Comparison of ENCODE assay signal across 18 cellular contexts in genomic region chr2:203061346-203061745, GRCh38. TPM values are rescaled to one million over a fixed set of nuclear protein-coding genes. Genes with fewer than 3 reads are reported as not detected.
DNase-seq lines count a peak whose midpoint lies in the region; ATAC-seq and TF ChIP-seq lines count a peak whose summit lies in the region.
"Had no signal": no experiment of that assay in that cellular context is flagged by ENCODE, and none has a peak within 500 bp of the region (broad histone marks: within the 10 kb centered on the region; RNA-seq: fewer than 3 reads in every experiment).

No MANE protein-coding gene starts in this region.

- H3K23ac ChIP-seq in mesendoderm (ENCODE audit: low read length), result no peak overlapping the region

- no peak for TF ChIP-seq POLR2A in erythroblast (IDR thresholded peaks at IDR 0.05; ENCODE audit: low read length)

- peaks cover 9% of the 10 kb centered on the region; the same call in 1 of the 2 replicates for H3K9me3 ChIP-seq in HUES64 (ENCODE audit: insufficient read depth, low read depth, low read length)
- peaks cover 36% of the 10 kb centered on the region for H3K9me3 ChIP-seq in endodermal cell (ENCODE audit: control insufficient read depth, low read length)
- H3K9me3 ChIP-seq: vagina had no signal

- H3K27ac Mint-ChIP-seq in endodermal cell, result peak overlapping the region; percentile 8
- H3K27ac Mint-ChIP-seq: activated CD4-positive, alpha-beta memory T cell treated with anti-CD3 and anti-CD28 coated beads for 36 hours had no signal

- peaks cover 2% of the 10 kb centered on the region for H3K4me1 Mint-ChIP-seq in endodermal cell

- ATAC-seq in HG02981 (IDR thresholded peaks at IDR 0.05; ENCODE audit: unreplicated experiment), result no peak
- ATAC-seq in GM21576 (IDR thresholded peaks at IDR 0.05; ENCODE audit: unreplicated experiment), result no peak

- H3K4me2 ChIP-seq in mesendoderm (ENCODE audit: low read length), result no peak overlapping the region
- H3K4me2 ChIP-seq: KMS-11 had no signal

- no peak overlapping the region for H3K18ac ChIP-seq in mesendoderm (ENCODE audit: low read length)

- H4K8ac ChIP-seq in mesendoderm (ENCODE audit: low read depth, low read length), result no peak overlapping the region

- H2AK5ac ChIP-seq in mesendoderm (ENCODE audit: low read length), result no peak overlapping the region

- H3K27me3 Mint-ChIP-seq in endodermal cell (ENCODE audit: insufficient read depth), result no peaks in the 10 kb centered on the region
- H3K27me3 Mint-ChIP-seq: activated CD4-positive, alpha-beta memory T cell treated with anti-CD3 and anti-CD28 coated beads for 36 hours had no signal

- H2BK15ac ChIP-seq in mesendoderm (replicated peaks; ENCODE audit: low read depth), result no peak overlapping the region

- peaks cover 15% of the 10 kb centered on the region; the same call in 1 of the 2 replicates for H3K4me1 ChIP-seq in HUES64 (ENCODE audit: insufficient read depth, low read length)
- H3K4me1 ChIP-seq in endodermal cell (ENCODE audit: control insufficient read depth, insufficient read depth, low read length), result no peaks in the 10 kb centered on the region
- H3K4me1 ChIP-seq in mesendoderm (ENCODE audit: control insufficient read depth, low read depth, low read length), result no peaks in the 10 kb centered on the region
- H3K4me1 ChIP-seq: vagina had no signal

- H3K56ac ChIP-seq in mesendoderm (ENCODE audit: low read length), result no peak overlapping the region

- H3K79me1 ChIP-seq in mesendoderm (ENCODE audit: low read length), result no peaks in the 10 kb centered on the region

- no peak overlapping the region for H3K9ac ChIP-seq in HUES64 (ENCODE audit: low read depth, low read length)
- no peak overlapping the region for H3K9ac ChIP-seq in endodermal cell (ENCODE audit: extremely low read depth, low read length, poor library complexity, severe bottlenecking)
- no peak overlapping the region for H3K9ac ChIP-seq in mesendoderm (ENCODE audit: low read length)
- H3K9ac ChIP-seq: KMS-11 had no signal

- H3K36me3 ChIP-seq in HUES64 (ENCODE audit: insufficient read depth, low read length), result peaks cover 14% of the 10 kb centered on the region; the same call in 1 of the 2 replicates
- peaks cover 79% of the 10 kb centered on the region for H3K36me3 ChIP-seq in endodermal cell (ENCODE audit: control insufficient read depth, insufficient read depth, low read length)
- no peaks in the 10 kb centered on the region for H3K36me3 ChIP-seq in mesendoderm (ENCODE audit: control insufficient read depth, insufficient read depth, low read length)

- peaks cover 26% of the 10 kb centered on the region for H3K9me3 Mint-ChIP-seq in endodermal cell
- H3K9me3 Mint-ChIP-seq: activated CD4-positive, alpha-beta memory T cell treated with anti-CD3 and anti-CD28 coated beads for 36 hours had no signal

- WGBS in HUES64, result 68% methylated on average over 2 of the region's 4 CpGs
- 60 to 83% methylated on average over 1 to 4 of the region's 4 CpGs for WGBS in endodermal cell (ENCODE audit: insufficient coverage in 1 of 2, insufficient read length in 1 of 2), 2 experiments
- WGBS in mesendoderm (ENCODE audit: extremely low coverage, insufficient coverage, low lambda C conversion rate), result no CpG with 5 or more reads among the region's 4 CpGs

- H2BK5ac ChIP-seq in mesendoderm (ENCODE audit: low read length), result no peak overlapping the region

- H3K27me3 ChIP-seq in HUES64 (ENCODE audit: insufficient read depth, low read length) (no peaks in the 10 kb centered on the region), endodermal cell (ENCODE audit: control insufficient read depth, insufficient read depth, low read length, poor library complexity, severe bottlenecking) (no peaks in the 10 kb centered on the region), mesendoderm (ENCODE audit: insufficient read depth, low read length, poor library complexity) (no peaks in the 10 kb centered on the region)
- H3K27me3 ChIP-seq: vagina had no signal

- no peak overlapping the region for H2BK120ac ChIP-seq in mesendoderm (ENCODE audit: low read depth, low read length)

- H3K4ac ChIP-seq in mesendoderm (ENCODE audit: low read depth, low read length), result no peak overlapping the region

- H3K79me2 ChIP-seq in mesendoderm (ENCODE audit: control insufficient read depth, insufficient read depth, low read length), result no peaks in the 10 kb centered on the region

- H4K5ac ChIP-seq in mesendoderm (ENCODE audit: low read length), result no peak overlapping the region

- H3K27ac ChIP-seq in HUES64 (ENCODE audit: low read depth, low read length), result peak overlapping the region; percentile 66
- no peak overlapping the region for H3K27ac ChIP-seq in endodermal cell (ENCODE audit: low read depth, low read length)
- no peak overlapping the region for H3K27ac ChIP-seq in mesendoderm (ENCODE audit: low read depth, low read length)
- H3K27ac ChIP-seq: coronary artery, KMS-11, vagina had no signal

- no peak overlapping the region for H3K4me3 Mint-ChIP-seq in endodermal cell
- H3K4me3 Mint-ChIP-seq: activated CD4-positive, alpha-beta memory T cell treated with anti-CD3 and anti-CD28 coated beads for 36 hours had no signal

- no peak for TF ChIP-seq CTCF in endodermal cell (conservative IDR thresholded peaks at IDR 0.05)

- H3K4me3 ChIP-seq in HUES64 (ENCODE audit: low read length), result no peak overlapping the region
- H3K4me3 ChIP-seq in endodermal cell (ENCODE audit: low read length), result no peak overlapping the region
- H3K4me3 ChIP-seq in mesendoderm (ENCODE audit: low read length), result no peak overlapping the region
- H3K4me3 ChIP-seq: coronary artery, vagina had no signal

- peaks cover 53% of the 10 kb centered on the region for H3K36me3 Mint-ChIP-seq in endodermal cell (ENCODE audit: low read depth)

- DNase-seq in AG08396 (ENCODE audit: low spot score), result peak; percentile 27
- no peak for DNase-seq in endodermal cell
- peak; percentile 96 for DNase-seq in mesendoderm
- no peak for DNase-seq in dermis blood vessel endothelial cell
- DNase-seq in erythroblast (lab: John Stamatoyannopoulos, UW), result no peak
- DNase-seq: activated CD4-positive, alpha-beta memory T cell treated with anti-CD3 and anti-CD28 coated beads for 36 hours; activated naive CD4-positive, alpha-beta T cell; GF-D8; hypothalamus; OCI-M1; stimulated activated CD8-positive, alpha-beta memory T cell treated with anti-CD3 and anti-CD28 coated beads, Interleukin-4, amount 100 ng/mL, for 48 hours; T-helper 2 cell had no signal

RNA-seq across cellular contexts. Expression of gene NBEAL1, which starts 46.7 kb away (rescaled TPM):
- polyA plus RNA-seq in HUES64 (2013, experiment 1 of 2), result 4.4 TPM
- polyA plus RNA-seq in HUES64 (2013, experiment 2 of 2), result 5.1 TPM
- total RNA-seq in endodermal cell, result 10 to 100 TPM; 18.2 to 20.1 TPM
- 5.2 TPM for polyA plus RNA-seq in endodermal cell (2013, experiment 1 of 2)
- 7.0 TPM for polyA plus RNA-seq in endodermal cell (2013, experiment 2 of 2)
- 11.9 TPM for polyA plus RNA-seq in mesendoderm (2013, experiment 1 of 2)
- polyA plus RNA-seq in mesendoderm (2013, experiment 2 of 2), result 12.9 TPM
- 37.2 and 42.5 TPM in 2 replicates for total RNA-seq in dermis blood vessel endothelial cell

Comparison
In these comparisons a context has a peak if more than half of its experiments do, and no peak if none do; other contexts are left out.
1. DNase-seq: peak in AG08396 (single experiment) and mesendoderm (single experiment); none in endodermal cell (single experiment), dermis blood vessel endothelial cell (single experiment) and erythroblast (0 of 2).